Comparison of ENCODE assay signal across 8 cellular contexts in the genomic region with DNA sequence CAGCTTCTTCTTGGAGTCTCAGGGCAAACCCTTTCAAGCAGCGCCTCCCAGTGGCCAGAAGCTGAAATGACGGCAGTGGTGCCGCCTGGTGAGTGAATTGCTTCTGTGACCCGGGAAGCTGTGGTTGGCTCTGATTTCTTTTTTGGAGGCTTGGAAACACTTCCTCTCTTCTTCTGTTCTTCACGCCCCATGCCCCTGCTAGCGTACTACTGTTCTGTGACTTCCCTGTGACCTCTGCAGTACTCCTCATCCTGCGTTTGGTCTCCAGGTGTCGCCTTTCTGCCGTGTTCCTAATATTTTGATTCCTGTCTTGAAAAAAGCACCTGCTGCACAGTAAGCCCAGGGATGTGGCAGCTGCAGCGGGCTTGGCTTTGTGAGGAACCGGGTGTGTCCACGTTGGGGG.
DNase-seq lines count a peak whose midpoint lies in the region; ATAC-seq, FAIRE-seq and TF ChIP-seq lines count a peak whose summit lies in the region.
"Not testable (repeated sequence)": the region's sequence is repeated elsewhere in the genome, so short reads cannot be mapped to it uniquely, and the experiment has no call there.

No MANE protein-coding gene starts in this region.

- H3K36me3 Mint-ChIP-seq in endodermal cell (ENCODE audit: low read depth), result peaks cover 25% of the 10 kb centered on the region

- H3K9me3 Mint-ChIP-seq in endodermal cell, result not testable (repeated sequence)

- H3K27ac ChIP-seq in endodermal cell (ENCODE audit: low read depth, low read length); left lung; small intestine (ENCODE audit: low read depth in 1 of 2, low read length in 1 of 2): not testable (repeated sequence)

- intact Hi-C loops in left lung (cut with DNase I), result not testable (repeated sequence)

- H3K4me3 ChIP-seq in endodermal cell (ENCODE audit: low read length); left lung; small intestine (ENCODE audit: low read depth in 1 of 2, low read length in 2 of 2): not testable (repeated sequence)

- not testable (repeated sequence) for H3K9ac ChIP-seq in endodermal cell (ENCODE audit: extremely low read depth, low read length, poor library complexity, severe bottlenecking)

- not testable (repeated sequence) for H3K27ac Mint-ChIP-seq in endodermal cell

- not testable (repeated sequence) for H3K36me3 ChIP-seq in endodermal cell (ENCODE audit: control insufficient read depth, insufficient read depth, low read length); left lung; small intestine (ENCODE audit: control insufficient read depth in 2 of 2, insufficient read depth in 2 of 2, low read length in 2 of 2)

- TF ChIP-seq CTCF in GM13976 (IDR thresholded peaks at IDR 0.05; ENCODE audit: borderline replicate concordance, control extremely low read depth, extremely low read depth, insufficient read depth, missing control alignments) (peak; percentile 39), endodermal cell (conservative IDR thresholded peaks at IDR 0.05) (peak; percentile 71), left lung (IDR thresholded peaks at IDR 0.05) (peak; percentile 48 to 74)

- not testable (repeated sequence) for FAIRE-seq in small intestine (lab: Jason Lieb, UNC)

- H3K4me3 Mint-ChIP-seq in endodermal cell, result not testable (repeated sequence)

- DNase-seq in AG08395 (ENCODE audit: low spot score), result peak; percentile 22
- DNase-seq in GM13976 (ENCODE audit: low spot score), result peak; percentile 47
- peak; percentile 37 for DNase-seq in NCI-H146 treated with DMSO at 0.1 percent for 48 hours (lab: John Stamatoyannopoulos, UW; ENCODE audit: unreplicated experiment)
- DNase-seq in SIG-M5 treated with dmso at 0.1 percent for 504 hours (lab: John Stamatoyannopoulos, UW; ENCODE audit: unreplicated experiment), result peak; percentile 56
- DNase-seq in activated T-helper 1 cell treated with Interleukin-2 at 50 U/mL for 16 hours (ENCODE audit: low read depth), result peak; percentile 15
- DNase-seq in endodermal cell, result peak; percentile 85
- peak in 1 of 2 donors; percentile 49 for DNase-seq in left lung
- peak; percentile 35 for DNase-seq in small intestine

- ATAC-seq in left lung, result not testable (repeated sequence)

- in situ Hi-C loops in GM13976 (cut with MboI; ENCODE audit: low sequenced_read_pairs, unreplicated experiment), result not testable (repeated sequence)

- H3K27me3 ChIP-seq in endodermal cell (ENCODE audit: control insufficient read depth, insufficient read depth, low read length, poor library complexity, severe bottlenecking); left lung; small intestine (ENCODE audit: control insufficient read depth in 2 of 2, insufficient read depth in 2 of 2, low read length in 2 of 2): not testable (repeated sequence)

- not testable (repeated sequence) for H3K27me3 Mint-ChIP-seq in endodermal cell (ENCODE audit: insufficient read depth)

- not testable (repeated sequence) for H3K9me3 ChIP-seq in endodermal cell (ENCODE audit: control insufficient read depth, low read length); left lung; small intestine (ENCODE audit: control insufficient read depth, low read depth)

- WGBS in endodermal cell (ENCODE audit: insufficient coverage in 1 of 2, insufficient read length in 1 of 2), 2 experiments, result 31 to 53% methylated on average over 5 to 10 of the region's 12 CpGs
- whole genome bisulfite sequencing in small intestine, 3 donors, result 2 to 9% (median 7%) methylated on average over 10 to 12 of the region's 12 CpGs

- H3K4me1 Mint-ChIP-seq in endodermal cell, result peaks cover 20% of the 10 kb centered on the region

- H3K4me1 ChIP-seq in endodermal cell (ENCODE audit: control insufficient read depth, insufficient read depth, low read length); left lung; small intestine (ENCODE audit: control insufficient read depth in 2 of 2, insufficient read depth in 1 of 2, low read depth in 1 of 2, low read length in 1 of 2): not testable (repeated sequence)
